8 cellular contexts compared by ENCODE assay signal in genomic region chr18:57837917-57838548, GRCh38. TPM values are rescaled to one million over a fixed set of nuclear protein-coding genes. Genes with fewer than 3 reads are reported as not detected.
DNase-seq lines count a peak whose midpoint lies in the region; ATAC-seq and TF ChIP-seq lines count a peak whose summit lies in the region.

No MANE protein-coding gene starts in this region.

- DNase-seq in activated B cell treated with CpG ODN at 0.5 μM for 24 hours, result peak; percentile 42
- DNase-seq in pulmonary artery endothelial cell (ENCODE audit: low read depth, low spot score), result peak; percentile 76
- no peak for DNase-seq in pons (ENCODE audit: low spot score)
- no peak for DNase-seq in EL
- no peak for DNase-seq in aorta
- DNase-seq in Caco-2, result no peak

- H3K4me1 Mint-ChIP-seq in activated B cell treated with CpG ODN at 0.5 μM for 24 hours, result peaks cover 73% of the 10 kb centered on the region
- peaks cover under 1% of the 10 kb centered on the region for H3K4me1 Mint-ChIP-seq in Caco-2 (ENCODE audit: low read depth, unreplicated experiment)

- H3K27ac ChIP-seq in aorta (ENCODE audit: low read depth in 1 of 2, low read length in 2 of 2), result no peak overlapping the region

- H3K27ac Mint-ChIP-seq in activated B cell treated with CpG ODN at 0.5 μM for 24 hours (peak overlapping the region; percentile 83), Caco-2 (ENCODE audit: unreplicated experiment) (no peak overlapping the region)

- 84 to 87% methylated on average over 12 of the region's 12 CpGs for WGBS in aorta, 2 donors

- POLR2A ChIA-PET in activated B cell treated with CpG ODN at 0.5 μM for 24 hours (lab: Charles Lee), result interaction anchor here (0.6 to 1.9 kb wide), 16 partner anchors 8 to 1161 kb away, joined by 3 to 32 read pairs (median 4); partner anchors contain the start of genes ATP8B1 and NARS1
- POLR2A ChIA-PET in Caco-2 (lab: Charles Lee), result no interaction called here

- H3K4me3 ChIP-seq in aorta (ENCODE audit: low read length in 2 of 2) (no peak overlapping the region), Caco-2 (ENCODE audit: low read depth, low read length) (no peak overlapping the region)

- H3K27me3 Mint-ChIP-seq in activated B cell treated with CpG ODN at 0.5 μM for 24 hours, result no peaks in the 10 kb centered on the region
- no peaks in the 10 kb centered on the region for H3K27me3 Mint-ChIP-seq in Caco-2 (ENCODE audit: insufficient read depth, unreplicated experiment)

- H3K4me1 ChIP-seq in aorta (ENCODE audit: control insufficient read depth in 1 of 2, insufficient read depth in 2 of 2, low read length in 2 of 2) (no peaks in the 10 kb centered on the region), Caco-2 (peaks cover 8% of the 10 kb centered on the region; the same call in 1 of the 2 replicates)

- CTCF ChIA-PET in activated B cell treated with CpG ODN at 0.5 μM for 24 hours (lab: Charles Lee), result interaction anchor here (0.7 to 1.9 kb wide), 7 partner anchors 18 to 302 kb away, joined by 3 to 8 read pairs (median 3); no protein-coding TSS in a partner anchor
- CTCF ChIA-PET in Caco-2 (lab: Charles Lee), result no interaction called here

- H3K27me3 ChIP-seq in aorta (ENCODE audit: control insufficient read depth in 1 of 2, insufficient read depth in 2 of 2, low read length in 1 of 2), result no peaks in the 10 kb centered on the region
- H3K27me3 ChIP-seq in Caco-2 (replicated peaks; ENCODE audit: control insufficient read depth, insufficient read depth, low read length), result no peaks in the 10 kb centered on the region

- H3K9me3 ChIP-seq in aorta (ENCODE audit: control insufficient read depth, low read length) (no peaks in the 10 kb centered on the region), Caco-2 (no peaks in the 10 kb centered on the region)

- peak; percentile 84 for ATAC-seq in GM18870 (IDR thresholded peaks at IDR 0.05; ENCODE audit: unreplicated experiment)
- peak; percentile 84 for ATAC-seq in HG02798 (IDR thresholded peaks at IDR 0.05; ENCODE audit: poor library complexity, unreplicated experiment)
- ATAC-seq in activated B cell treated with CpG ODN at 0.5 μM for 24 hours (ENCODE audit: low read depth), result peak; percentile 92
- ATAC-seq in aorta (ENCODE audit: low FRiP score), result no peak

- no peaks in the 10 kb centered on the region for H3K9me3 Mint-ChIP-seq in activated B cell treated with CpG ODN at 0.5 μM for 24 hours
- no peaks in the 10 kb centered on the region for H3K9me3 Mint-ChIP-seq in Caco-2 (ENCODE audit: unreplicated experiment)

- H3K36me3 ChIP-seq in aorta (ENCODE audit: control insufficient read depth in 1 of 2, insufficient read depth in 2 of 2, low read length in 1 of 2) (no peaks in the 10 kb centered on the region), Caco-2 (ENCODE audit: control insufficient read depth, insufficient read depth, low read length) (no peaks in the 10 kb centered on the region)

- no TSS peak for BruUV-seq in Caco-2 (replicated peaks; lab: Mats Ljungman, UMichigan)

- TF ChIP-seq CTCF in activated B cell treated with CpG ODN at 0.5 μM for 24 hours (IDR thresholded peaks at IDR 0.05), result no peak
- no peak for TF ChIP-seq CTCF in Caco-2 (IDR thresholded peaks at IDR 0.05; ENCODE audit: insufficient read depth in 1 of 2, low read depth in 1 of 2, low read length in 1 of 2, severe bottlenecking in 1 of 2, unreplicated experiment in 1 of 2)

- H3K4me3 Mint-ChIP-seq in activated B cell treated with CpG ODN at 0.5 μM for 24 hours, result peak overlapping the region; percentile 67
- no peak overlapping the region for H3K4me3 Mint-ChIP-seq in Caco-2 (ENCODE audit: unreplicated experiment)

- H3K36me3 Mint-ChIP-seq in activated B cell treated with CpG ODN at 0.5 μM for 24 hours (ENCODE audit: low read depth) (no peaks in the 10 kb centered on the region), Caco-2 (ENCODE audit: insufficient read depth, unreplicated experiment) (no peaks in the 10 kb centered on the region)

- intact Hi-C loops in activated B cell treated with CpG ODN at 0.5 μM for 24 hours (cut with micrococcal nuclease), result loop anchor here (1.0 to 10.0 kb wide), 8 partner anchors 43 to 817 kb away; partner anchors contain the start of genes NARS1 and NEDD4L
- intact Hi-C loops in aorta (cut with DNase I), result no loop called here
- intact Hi-C loops in Caco-2 (cut with micrococcal nuclease; ENCODE audit: unreplicated experiment), result no loop called here

RNA-seq across cellular contexts. Expression of gene ATP8B1, which starts 34.9 kb away (rescaled TPM):
- total RNA-seq in activated B cell treated with CpG ODN at 0.5 μM for 24 hours, result 0.42 and 0.69 TPM in 2 replicates
- total RNA-seq in pulmonary artery endothelial cell, result 85.1 and 108 TPM in 2 replicates
- 100 to 1,000 TPM in 1 of 2 donors, 10 to 100 TPM in 1; 76.5 to 101 TPM for total RNA-seq in aorta
- polyA plus RNA-seq in aorta, result 10 to 100 TPM; 11.6 to 33.1 TPM
- 31.6 and 32.0 TPM in 2 replicates for total RNA-seq in Caco-2 (2022)

Comparison
In these comparisons a context has a peak if more than half of its experiments do, and no peak if none do; other contexts are left out.
1. DNase-seq: peak in activated B cell treated with CpG ODN at 0.5 μM for 24 hours (single experiment) and pulmonary artery endothelial cell (single experiment); none in pons (single experiment), EL (single experiment), aorta (0 of 2) and Caco-2 (0 of 2).
2. RNA of gene ATP8B1, which starts 34.9 kb away (total RNA-seq): 76.5 to 101 TPM in aorta, 85.1 to 108 TPM in pulmonary artery endothelial cell and 31.6 to 32.0 TPM in Caco-2; 0.42 to 0.69 TPM in activated B cell treated with CpG ODN at 0.5 μM for 24 hours; every median in the first group is over 10 times any median in the second.